8 cellular contexts compared by ENCODE assay signal in the genomic region with DNA sequence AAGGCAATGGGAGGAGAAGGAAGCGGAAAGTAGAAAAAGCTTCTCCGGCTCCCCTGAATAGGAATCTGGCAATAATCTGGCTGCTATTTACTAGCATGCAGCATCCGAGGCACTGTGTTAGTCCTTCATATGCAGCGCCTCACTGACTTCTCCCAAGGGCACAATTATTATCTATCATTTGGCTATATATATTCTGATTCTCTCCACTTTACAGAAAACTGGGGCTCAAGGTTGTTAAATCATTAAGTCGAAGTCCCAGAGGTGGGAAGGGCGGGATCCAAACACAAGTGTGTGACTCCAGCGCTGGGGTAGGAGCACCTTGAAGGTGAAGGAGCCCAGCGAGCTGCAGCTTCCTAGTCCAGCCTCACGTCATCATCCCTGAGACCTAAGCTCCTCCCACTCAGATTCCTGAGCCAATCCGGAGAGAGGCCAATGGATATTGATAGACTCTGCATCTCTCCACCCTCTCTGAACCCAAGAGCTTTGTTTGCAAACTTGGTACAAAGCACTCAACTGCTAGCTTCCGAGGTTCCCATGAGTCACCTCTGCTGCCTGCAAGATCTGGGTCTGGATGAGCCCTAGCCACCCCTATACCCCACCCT. TPM values are rescaled to one million over a fixed set of nuclear protein-coding genes. Genes with fewer than 3 reads are reported as not detected.
DNase-seq lines count a peak whose midpoint lies in the region; ATAC-seq and TF ChIP-seq lines count a peak whose summit lies in the region.

No MANE protein-coding gene starts in this region.

- H3K4me3 ChIP-seq in foreskin fibroblast (ENCODE audit: low read depth in 1 of 2, low read length in 2 of 2) (peak overlapping the region; percentile 32 to 33), neuron (ENCODE audit: low read length) (no peak overlapping the region)

- peak overlapping the region; percentile 83 for H2AFZ ChIP-seq in neuron (ENCODE audit: low read depth, low read length)

- no peaks in the 10 kb centered on the region for H3K36me3 Mint-ChIP-seq in activated CD4-positive, alpha-beta T cell treated with anti-CD3 and anti-CD28 coated beads for 36 hours (ENCODE audit: low read depth)

- no peaks in the 10 kb centered on the region for H3K4me1 Mint-ChIP-seq in activated CD4-positive, alpha-beta T cell treated with anti-CD3 and anti-CD28 coated beads for 36 hours

- H3K36me3 ChIP-seq in neuron (ENCODE audit: insufficient read depth, low read length), result no peaks in the 10 kb centered on the region

- no peaks in the 10 kb centered on the region for H3K9me3 Mint-ChIP-seq in activated CD4-positive, alpha-beta T cell treated with anti-CD3 and anti-CD28 coated beads for 36 hours (ENCODE audit: low read depth)

- intact Hi-C loops in activated CD4-positive, alpha-beta T cell treated with anti-CD3 and anti-CD28 coated beads for 36 hours (cut with DNase I, micrococcal nuclease), result no loop called here

- no peaks in the 10 kb centered on the region for H3K9me3 ChIP-seq in neuron (ENCODE audit: low read length)

- no peaks in the 10 kb centered on the region for H3K27me3 ChIP-seq in neuron (ENCODE audit: insufficient read depth, low read length)

- H3K4me1 ChIP-seq in neuron (ENCODE audit: insufficient read depth, low read length), result no peaks in the 10 kb centered on the region

- CTCF ChIA-PET in activated CD4-positive, alpha-beta T cell treated with anti-CD3 and anti-CD28 coated beads for 36 hours (lab: Charles Lee), result no interaction called here

- DNase-seq in ELR (ENCODE audit: low read depth) (peak; percentile 88), RPMI7951 (ENCODE audit: low read depth) (peak; percentile 53), foreskin fibroblast (peak; percentile 81 to 89), GOT3 (lab: John Stamatoyannopoulos, UW) (no peak), NOMO-1 treated with DMSO at 0.1 percent for 48 hours (lab: John Stamatoyannopoulos, UW; ENCODE audit: unreplicated experiment) (no peak)
- no peak for DNase-seq in activated CD4-positive, alpha-beta T cell treated with anti-CD3 and anti-CD28 coated beads for 36 hours
- no peak for DNase-seq in activated CD4-positive, CD25-positive, alpha-beta regulatory T cell treated with anti-CD3 and anti-CD28 coated beads, Interleukin-2, amount 50 U/mL, for 72 hours

- no peak for TF ChIP-seq CTCF in foreskin fibroblast (IDR thresholded peaks at IDR 0.05; ENCODE audit: low read depth, low read length)

- no peak overlapping the region for H3K27ac Mint-ChIP-seq in activated CD4-positive, alpha-beta T cell treated with anti-CD3 and anti-CD28 coated beads for 36 hours

- POLR2A ChIA-PET in activated CD4-positive, alpha-beta T cell treated with anti-CD3 and anti-CD28 coated beads for 36 hours (lab: Charles Lee), result no interaction called here

- no peak overlapping the region for H3K4me3 Mint-ChIP-seq in activated CD4-positive, alpha-beta T cell treated with anti-CD3 and anti-CD28 coated beads for 36 hours

- H3K27me3 Mint-ChIP-seq in activated CD4-positive, alpha-beta T cell treated with anti-CD3 and anti-CD28 coated beads for 36 hours, result no peaks in the 10 kb centered on the region

- no peak for ATAC-seq in activated CD4-positive, alpha-beta T cell treated with anti-CD3 and anti-CD28 coated beads for 36 hours

RNA-seq across cellular contexts. Expression of a gene that starts 16.6 kb away (rescaled TPM):
- total RNA-seq in RPMI7951 (2014; rRNA removed; shearing (Covaris generic)), result 18.7 and 20.1 TPM in 2 replicates
- 10 to 100 TPM; 30.1 to 37.1 TPM for total RNA-seq in activated CD4-positive, alpha-beta T cell treated with anti-CD3 and anti-CD28 coated beads for 36 hours

Comparison
In these comparisons a context has a peak if more than half of its experiments do, and no peak if none do; other contexts are left out.
1. DNase-seq: peak in ELR (single experiment), RPMI7951 (single experiment) and foreskin fibroblast (2 of 2); none in activated CD4-positive, alpha-beta T cell treated with anti-CD3 and anti-CD28 coated beads for 36 hours (single experiment), GOT3 (single experiment), NOMO-1 treated with DMSO at 0.1 percent for 48 hours (single experiment) and activated CD4-positive, CD25-positive, alpha-beta regulatory T cell treated with anti-CD3 and anti-CD28 coated beads, Interleukin-2, amount 50 U/mL, for 72 hours (single experiment).